ENCODE assay signal across 9 cellular contexts in the genomic region with DNA sequence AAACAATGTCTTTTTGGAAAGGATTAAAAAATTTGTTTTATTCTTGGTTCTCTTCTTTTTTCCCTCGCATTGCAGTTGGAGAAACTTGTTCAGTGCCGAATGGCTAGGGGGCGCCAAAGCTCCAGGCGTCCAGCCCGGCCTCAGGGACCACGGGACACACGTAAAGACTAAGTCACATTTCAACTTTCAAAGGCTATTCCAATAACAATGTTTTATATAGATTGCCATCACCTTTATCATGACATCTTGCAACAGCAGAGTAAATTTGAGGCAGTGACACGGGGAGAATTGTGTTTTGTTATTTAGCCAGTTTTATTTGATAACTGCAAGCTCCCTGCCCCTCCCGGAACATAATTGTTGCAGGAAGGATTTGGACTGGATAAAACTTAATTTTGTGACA. TPM values are rescaled to one million over a fixed set of nuclear protein-coding genes. Genes with fewer than 3 reads are reported as not detected.
A peak's percentile ranks its signal among the peaks of the same experiment; 100 is the strongest.
DNase-seq lines count a peak whose midpoint lies in the region; ATAC-seq and TF ChIP-seq lines count a peak whose summit lies in the region.
"Had no signal": no experiment of that assay in that cellular context is flagged by ENCODE, and none has a peak within 500 bp of the region (broad histone marks: within the 10 kb centered on the region; RNA-seq: fewer than 3 reads in every experiment).

No MANE protein-coding gene starts in this region.

- 6% methylated on average over 9 of the region's 9 CpGs for WGBS in transverse colon (ENCODE audit: low coverage in 1 of 2), 2 donors

- peak; percentile 25 for ATAC-seq in activated CD8-positive, alpha-beta memory T cell treated with anti-CD3 and anti-CD28 coated beads, Interleukin-2, amount 10 ng/mL, durations not matched to agents 7 days and 5 days
- ATAC-seq in natural killer cell (peak in 1 of 3 donors; percentile 54), HG02763 (IDR thresholded peaks at IDR 0.05; ENCODE audit: unreplicated experiment) (no peak)

- no peaks in the 10 kb centered on the region for H3K9me3 ChIP-seq in HAP-1
- no peaks in the 10 kb centered on the region for H3K9me3 ChIP-seq in transverse colon

- H3K9me3 Mint-ChIP-seq in activated CD8-positive, alpha-beta memory T cell treated with anti-CD3 and anti-CD28 coated beads, Interleukin-2, amount 10 ng/mL, durations not matched to agents 7 days and 5 days (ENCODE audit: low read depth): no peaks in the 10 kb centered on the region
- no peaks in the 10 kb centered on the region for H3K9me3 Mint-ChIP-seq in natural killer cell

- H3K27me3 Mint-ChIP-seq in activated CD8-positive, alpha-beta memory T cell treated with anti-CD3 and anti-CD28 coated beads, Interleukin-2, amount 10 ng/mL, durations not matched to agents 7 days and 5 days: peaks cover 58% of the 10 kb centered on the region
- H3K27me3 Mint-ChIP-seq in natural killer cell (ENCODE audit: low read depth in 2 of 2): peaks cover 31 to 50% of the 10 kb centered on the region in 2 donors

- H3K4me3 Mint-ChIP-seq in activated CD8-positive, alpha-beta memory T cell treated with anti-CD3 and anti-CD28 coated beads, Interleukin-2, amount 10 ng/mL, durations not matched to agents 7 days and 5 days: peak overlapping the region; percentile 57
- peak overlapping the region; percentile 62 for H3K4me3 Mint-ChIP-seq in natural killer cell

- CTCF ChIA-PET in activated CD8-positive, alpha-beta memory T cell treated with anti-CD3 and anti-CD28 coated beads, Interleukin-2, amount 10 ng/mL, durations not matched to agents 7 days and 5 days (lab: Charles Lee): interaction anchor here (0.9 to 2.0 kb wide), 13 partner anchors 11 to 1332 kb away, joined by 3 to 11 read pairs (median 3); no protein-coding TSS in a partner anchor

- H3K36me3 Mint-ChIP-seq in activated CD8-positive, alpha-beta memory T cell treated with anti-CD3 and anti-CD28 coated beads, Interleukin-2, amount 10 ng/mL, durations not matched to agents 7 days and 5 days: no peaks in the 10 kb centered on the region
- H3K36me3 Mint-ChIP-seq in natural killer cell: no peaks in the 10 kb centered on the region

- in situ Hi-C loops in HAP-1 (cut with MboI; ENCODE audit: low sequenced_read_pairs) (loop anchor here (5.0 kb wide), 1 partner anchor 1164 kb away; no protein-coding TSS in a partner anchor), transverse colon (cut with MboI; ENCODE audit: low pct_ligation_motif_present in 1 of 4, low pct_unique_long_range_greater_than_20kb in 1 of 4, low sequenced_read_pairs in 3 of 4) (loop anchor here in 3 of 4 donors (5.0 to 25.0 kb wide), 5 partner anchors 429 to 1264 kb away; no protein-coding TSS in a partner anchor)

- no peak for TF ChIP-seq POLR2A in transverse colon (IDR thresholded peaks at IDR 0.05)

- H3K27ac ChIP-seq in transverse colon: peak overlapping the region in 3 of 4 donors; percentile 7 to 76 (median 30)

- H3K36me3 ChIP-seq in HAP-1 (replicated peaks): no peaks in the 10 kb centered on the region
- no peaks in the 10 kb centered on the region for H3K36me3 ChIP-seq in transverse colon

- H3K4me3 ChIP-seq in HAP-1 (no peak overlapping the region), transverse colon (no peak overlapping the region)

- H3K27me3 ChIP-seq in HAP-1 (ENCODE audit: low read depth) (peaks cover 40% of the 10 kb centered on the region), transverse colon (peaks cover 54% of the 10 kb centered on the region)

- H3K27ac Mint-ChIP-seq in activated CD8-positive, alpha-beta memory T cell treated with anti-CD3 and anti-CD28 coated beads, Interleukin-2, amount 10 ng/mL, durations not matched to agents 7 days and 5 days: peak overlapping the region; percentile 78
- H3K27ac Mint-ChIP-seq in natural killer cell: no peak overlapping the region

- no peak for TF ChIP-seq EP300 in transverse colon (IDR thresholded peaks at IDR 0.05; ENCODE audit: low read depth)

- H3K4me1 Mint-ChIP-seq in activated CD8-positive, alpha-beta memory T cell treated with anti-CD3 and anti-CD28 coated beads, Interleukin-2, amount 10 ng/mL, durations not matched to agents 7 days and 5 days: peaks cover 33% of the 10 kb centered on the region
- H3K4me1 Mint-ChIP-seq in natural killer cell: peaks cover 14 to 20% of the 10 kb centered on the region in 2 donors

- TF ChIP-seq CTCF in natural killer cell (IDR thresholded peaks at IDR 0.05) (peak; percentile 60), transverse colon (IDR thresholded peaks at IDR 0.05) (peak; percentile 69 to 84 (median 80))

- intact Hi-C loops in natural killer cell (cut with micrococcal nuclease) (loop anchor here (2.0 kb wide), 1 partner anchor 428 kb away; no protein-coding TSS in a partner anchor), transverse colon (cut with DNase I; ENCODE audit: low total_unique reads) (loop anchor here (2.0 kb wide), 1 partner anchor 1168 kb away; no protein-coding TSS in a partner anchor)

- DNase-seq in COLO668 (lab: John Stamatoyannopoulos, UW; ENCODE audit: unreplicated experiment) (peak; percentile 84), HAP-1 (ENCODE audit: low spot score in 2 of 2) (peak; percentile 39 to 76), NCI-H748 (lab: John Stamatoyannopoulos, UW; ENCODE audit: unreplicated experiment) (peak; percentile 71), fibroblast of peridontal ligament (ENCODE audit: extremely low read depth) (peak; percentile 78), natural killer cell (no peak), transverse colon (peak; percentile 64)
- DNase-seq in activated CD8-positive, alpha-beta memory T cell treated with anti-CD3 and anti-CD28 coated beads, Interleukin-2, amount 10 ng/mL, durations not matched to agents 7 days and 5 days: peak; percentile 77

- H3K4me1 ChIP-seq in HAP-1 (no peaks in the 10 kb centered on the region), transverse colon (peaks cover 0 to 27% (median 19%) of the 10 kb centered on the region in 4 donors)

RNA-seq across cellular contexts. Expression of a gene that starts 2.2 kb away (rescaled TPM):
- total RNA-seq in activated CD8-positive, alpha-beta memory T cell treated with anti-CD3 and anti-CD28 coated beads, Interleukin-2, amount 10 ng/mL, durations not matched to agents 7 days and 5 days: 10 to 100 TPM; 10.5 to 17.8 TPM
- total RNA-seq in natural killer cell: 10 to 100 TPM in 1 of 3 donors, 1 to 10 TPM in 1, under 1 TPM in 1; 0.39 to 10.2 (median 1.2) TPM
- 100 to 1,000 TPM in 1 of 4 donors, 10 to 100 TPM in 3; 25.4 to 118 (median 57.6) TPM for total RNA-seq in transverse colon

RNA-seq across cellular contexts. Expression of a gene that starts 35.0 kb away (rescaled TPM):
- not detected for total RNA-seq in activated CD8-positive, alpha-beta memory T cell treated with anti-CD3 and anti-CD28 coated beads, Interleukin-2, amount 10 ng/mL, durations not matched to agents 7 days and 5 days
- total RNA-seq in natural killer cell: not detected
- not detected for total RNA-seq in transverse colon

RNA-seq across cellular contexts. Expression of a gene that starts 50.4 kb away (rescaled TPM):
- total RNA-seq in activated CD8-positive, alpha-beta memory T cell treated with anti-CD3 and anti-CD28 coated beads, Interleukin-2, amount 10 ng/mL, durations not matched to agents 7 days and 5 days: not detected
- total RNA-seq in natural killer cell (not detected), transverse colon (not detected)
- total RNA-seq: temporal lobe had no signal
